In genomic region chr14:104137297-104138097, GRCh38 we compare ENCODE assay signal across 8 cellular contexts. TPM values are rescaled to one million over a fixed set of nuclear protein-coding genes. Genes with fewer than 3 reads are reported as not detected.
A peak's percentile ranks its signal among the peaks of the same experiment; 100 is the strongest.
DNase-seq lines count a peak whose midpoint lies in the region; ATAC-seq lines count a peak whose summit lies in the region.

No MANE protein-coding gene starts in this region.

- DNase-seq in A172 (ENCODE audit: low spot score): peak; percentile 7
- DNase-seq in GM19240 (ENCODE audit: insufficient read length, low spot score): peak; percentile 78
- peak; percentile 44 for DNase-seq in NCI-H748 treated with DMSO at 0.1 percent for 48 hours (lab: John Stamatoyannopoulos, UW)
- DNase-seq in activated T-cell treated with anti-CD3 and anti-CD28 coated beads for 48 hours (ENCODE audit: low read depth): peak; percentile 71
- DNase-seq in naive B cell: peak; percentile 42
- DNase-seq in stimulated activated naive CD4-positive, alpha-beta T cell (lab: John Stamatoyannopoulos, UW): peak; percentile 29 to 70 (median 44)

- H3K27ac Mint-ChIP-seq in naive B cell: no peak overlapping the region

- H3K27me3 Mint-ChIP-seq in naive B cell: peaks cover 9 to 68% (median 42%) of the 10 kb centered on the region in 3 donors

- H3K4me3 Mint-ChIP-seq in naive B cell: peak overlapping the region; percentile 54 to 88 (median 79)

- no peaks in the 10 kb centered on the region for H3K9me3 Mint-ChIP-seq in naive B cell

- H3K36me3 Mint-ChIP-seq in naive B cell: no peaks in the 10 kb centered on the region

- peaks cover 11 to 16% (median 11%) of the 10 kb centered on the region in 3 donors for H3K4me1 Mint-ChIP-seq in naive B cell

- peak; percentile 64 for ATAC-seq in esophagus mucosa
- ATAC-seq in naive B cell (ENCODE audit: low read depth in 2 of 2): peak; percentile 77 to 78
- ATAC-seq in GM21367 (IDR thresholded peaks at IDR 0.05; ENCODE audit: unreplicated experiment): no peak

RNA-seq across cellular contexts. Expression of gene KIF26A, which starts 0.9 kb away (rescaled TPM):
- total RNA-seq in A172 (2014; rRNA removed; shearing (Covaris generic)): 2.4 and 3.0 TPM in 2 replicates
- 1.00 TPM for total RNA-seq in esophagus mucosa
- polyA plus RNA-seq in naive B cell (ENCODE audit: low read depth in 6 of 6): not detected

RNA-seq across cellular contexts. Expression of gene ASPG, which starts 52.0 kb away (rescaled TPM):
- total RNA-seq in A172 (2014; rRNA removed; shearing (Covaris generic)): not detected in 2 replicates
- total RNA-seq in esophagus mucosa: 59.2 TPM
- not detected for polyA plus RNA-seq in naive B cell (ENCODE audit: low read depth in 6 of 6)

Comparison
In these comparisons a context has a peak if more than half of its experiments do, and no peak if none do; other contexts are left out.
1. DNase-seq: peak in every context shown above with its lines; median percentile 78 in GM19240; 71 in activated T-cell treated with anti-CD3 and anti-CD28 coated beads for 48 hours; 44 in NCI-H748 treated with DMSO at 0.1 percent for 48 hours; 44 in stimulated activated naive CD4-positive, alpha-beta T cell; 42 in naive B cell; 7 in A172.
2. RNA of gene ASPG, which starts 52.0 kb away (total RNA-seq): 59.2 TPM in esophagus mucosa (single experiment); not detected in A172; every median in the first group is over 10 times any median in the second.